ENCODE assay signal across 8 cellular contexts in the genomic region with DNA sequence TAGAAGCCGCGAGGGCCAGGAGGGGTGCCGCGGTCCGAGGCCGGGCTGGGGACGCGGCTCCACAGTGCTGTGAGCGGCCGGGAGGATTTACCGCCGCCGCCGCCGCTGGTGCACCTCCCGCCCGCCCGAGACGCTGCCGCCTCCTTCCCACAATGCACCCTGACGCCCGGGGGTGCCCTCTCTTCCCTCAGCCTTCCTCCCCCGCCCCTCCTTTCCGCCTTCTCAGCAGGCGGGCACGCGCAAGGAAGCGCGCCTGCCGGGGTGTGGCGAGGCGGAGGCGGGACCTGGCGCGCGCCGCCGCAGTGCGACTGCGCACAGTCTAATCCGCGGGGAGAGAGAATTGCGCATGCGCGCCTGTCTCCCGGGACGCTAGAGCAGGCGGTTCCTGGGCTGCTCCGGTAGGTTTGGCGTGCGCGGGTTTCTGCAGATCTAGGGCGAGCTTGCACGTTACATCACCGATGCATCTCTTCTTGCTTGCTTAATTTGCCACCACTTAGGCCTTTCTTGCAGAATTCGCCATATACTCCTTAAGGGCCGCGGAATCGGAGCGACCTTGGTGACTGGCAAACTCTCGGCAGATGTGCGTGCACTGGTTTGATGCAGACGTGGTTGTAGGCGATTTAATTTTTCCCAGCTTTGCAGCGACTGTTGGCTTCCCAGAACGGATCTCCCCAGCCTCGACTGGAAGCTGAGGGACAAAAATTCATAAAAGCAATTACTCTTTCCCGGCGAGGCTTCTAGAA. TPM values are rescaled to one million over a fixed set of nuclear protein-coding genes. Genes with fewer than 3 reads are reported as not detected.
DNase-seq lines count a peak whose midpoint lies in the region; ATAC-seq and TF ChIP-seq lines count a peak whose summit lies in the region.

TSS of gene GVQW3 (plus strand) at position 347 of the 743 bp plus-strand sequence. CDS start 506 bp downstream, outside the sequence.
A gene with protein sequence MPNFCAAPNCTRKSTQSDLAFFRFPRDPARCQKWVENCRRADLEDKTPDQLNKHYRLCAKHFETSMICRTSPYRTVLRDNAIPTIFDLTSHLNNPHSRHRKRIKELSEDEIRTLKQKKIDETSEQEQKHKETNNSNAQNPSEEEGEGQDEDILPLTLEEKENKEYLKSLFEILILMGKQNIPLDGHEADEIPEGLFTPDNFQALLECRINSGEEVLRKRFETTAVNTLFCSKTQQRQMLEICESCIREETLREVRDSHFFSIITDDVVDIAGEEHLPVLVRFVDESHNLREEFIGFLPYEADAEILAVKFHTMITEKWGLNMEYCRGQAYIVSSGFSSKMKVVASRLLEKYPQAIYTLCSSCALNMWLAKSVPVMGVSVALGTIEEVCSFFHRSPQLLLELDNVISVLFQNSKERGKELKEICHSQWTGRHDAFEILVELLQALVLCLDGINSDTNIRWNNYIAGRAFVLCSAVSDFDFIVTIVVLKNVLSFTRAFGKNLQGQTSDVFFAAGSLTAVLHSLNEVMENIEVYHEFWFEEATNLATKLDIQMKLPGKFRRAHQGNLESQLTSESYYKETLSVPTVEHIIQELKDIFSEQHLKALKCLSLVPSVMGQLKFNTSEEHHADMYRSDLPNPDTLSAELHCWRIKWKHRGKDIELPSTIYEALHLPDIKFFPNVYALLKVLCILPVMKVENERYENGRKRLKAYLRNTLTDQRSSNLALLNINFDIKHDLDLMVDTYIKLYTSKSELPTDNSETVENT (minus strand): TSS at position 156 of the 743 bp plus-strand sequence. CDS start 296 bp downstream, outside the sequence.

- CTCF ChIA-PET in GM10248 (lab: Yijun Ruan, JAX): no interaction called here
- CTCF ChIA-PET in activated naive CD4-positive, alpha-beta T cell treated with anti-CD3 and anti-CD28 coated beads, Interleukin-2, amount 10 ng/mL, durations not matched to agents 7 days and 5 days (lab: Charles Lee): interaction anchor here (1.1 to 1.2 kb wide), 2 partner anchors 16 to 39 kb away, joined by 3 to 4 read pairs; no protein-coding TSS in a partner anchor

- H3K27ac Mint-ChIP-seq in HFFc6: peak within 1 kb of the TSS; percentile 90
- peak within 1 kb of the TSS; percentile 96 for H3K27ac Mint-ChIP-seq in activated naive CD4-positive, alpha-beta T cell treated with anti-CD3 and anti-CD28 coated beads, Interleukin-2, amount 10 ng/mL, durations not matched to agents 7 days and 5 days

- no peaks in the 10 kb centered on the region for H3K9me3 Mint-ChIP-seq in HFFc6
- no peaks in the 10 kb centered on the region for H3K9me3 Mint-ChIP-seq in activated naive CD4-positive, alpha-beta T cell treated with anti-CD3 and anti-CD28 coated beads, Interleukin-2, amount 10 ng/mL, durations not matched to agents 7 days and 5 days

- peak; percentile 97 for ATAC-seq in omental fat pad (ENCODE audit: low FRiP score)

- H3K4me1 ChIP-seq in SJSA1 (replicated peaks): no peaks in the 10 kb centered on the region
- H3K4me1 ChIP-seq in testis: peaks cover 14% of the 10 kb centered on the region

- peaks cover 44% of the 10 kb centered on the region for H3K4me1 Mint-ChIP-seq in HFFc6 (ENCODE audit: low read depth)
- peaks cover 46% of the 10 kb centered on the region for H3K4me1 Mint-ChIP-seq in activated naive CD4-positive, alpha-beta T cell treated with anti-CD3 and anti-CD28 coated beads, Interleukin-2, amount 10 ng/mL, durations not matched to agents 7 days and 5 days

- H3K36me3 Mint-ChIP-seq in HFFc6 (ENCODE audit: low read depth): peaks cover 6% of the 10 kb centered on the region; the same call in 1 of the 2 replicates
- H3K36me3 Mint-ChIP-seq in activated naive CD4-positive, alpha-beta T cell treated with anti-CD3 and anti-CD28 coated beads, Interleukin-2, amount 10 ng/mL, durations not matched to agents 7 days and 5 days: peaks cover 8% of the 10 kb centered on the region

- H3K36me3 ChIP-seq in SJSA1: peaks cover 3% of the 10 kb centered on the region; the same call in 1 of the 2 replicates
- H3K36me3 ChIP-seq in testis (ENCODE audit: low read depth, missing control alignments): no peaks in the 10 kb centered on the region

- H3K4me3 ChIP-seq in SJSA1 (peak within 1 kb of the TSS; percentile 80), testis (peak within 1 kb of the TSS; percentile 85 to 94)

- H3K4me3 Mint-ChIP-seq in HFFc6: peak within 1 kb of the TSS; percentile 98
- H3K4me3 Mint-ChIP-seq in activated naive CD4-positive, alpha-beta T cell treated with anti-CD3 and anti-CD28 coated beads, Interleukin-2, amount 10 ng/mL, durations not matched to agents 7 days and 5 days: peak within 1 kb of the TSS; percentile 97

- peak; percentile 74 for TF ChIP-seq POLR2A in testis (IDR thresholded peaks at IDR 0.05)

- intact Hi-C loops in testis (cut with DNase I; ENCODE audit: low total_unique reads): no loop called here

- 0 to 1% methylated on average over 21 to 39 of the region's 69 CpGs for WGBS in testis, 2 donors

- H3K27ac ChIP-seq in SJSA1: no peak within 1 kb of the TSS; the same call in 1 of the 2 replicates
- peak within 1 kb of the TSS; percentile 60 to 87 for H3K27ac ChIP-seq in testis

- DNase-seq in GM10248 (ENCODE audit: extremely low spot score): peak; percentile 98
- DNase-seq in HFFc6: peak; percentile 95
- peak; percentile 96 for DNase-seq in MV-4-11 (lab: John Stamatoyannopoulos, UW)
- peak; percentile 91 to 94 for DNase-seq in SJSA1 (ENCODE audit: low read depth in 1 of 2, low spot score in 2 of 2)
- peak; percentile 97 for DNase-seq in activated naive CD4-positive, alpha-beta T cell treated with anti-CD3 and anti-CD28 coated beads, Interleukin-2, amount 10 ng/mL, durations not matched to agents 7 days and 5 days
- DNase-seq in glomerular endothelial cell (ENCODE audit: extremely low read depth, low read depth, low spot score): peak; percentile 63
- DNase-seq in omental fat pad (ENCODE audit: low spot score): peak; percentile 84
- DNase-seq in testis: peak; percentile 97

- POLR2A ChIA-PET in GM10248 (lab: Yijun Ruan, JAX): no interaction called here

- H3K9me3 ChIP-seq in SJSA1 (replicated peaks) (no peaks in the 10 kb centered on the region), testis (no peaks in the 10 kb centered on the region)

- TF ChIP-seq CTCF in GM10248 (IDR thresholded peaks at IDR 0.05; ENCODE audit: control extremely low read depth, extremely low read depth, low read depth, missing control alignments) (peak; percentile 58), HFFc6 (IDR thresholded peaks at IDR 0.05) (no peak), omental fat pad (IDR thresholded peaks at IDR 0.05) (no peak), testis (IDR thresholded peaks at IDR 0.05) (peak in 1 of 3 experiments; percentile 6)

- H3K27me3 ChIP-seq in SJSA1 (replicated peaks): no peaks in the 10 kb centered on the region
- H3K27me3 ChIP-seq in testis: no peaks in the 10 kb centered on the region

- H3K27me3 Mint-ChIP-seq in HFFc6 (ENCODE audit: insufficient read depth): no peaks in the 10 kb centered on the region; the same call in 1 of the 2 replicates
- H3K27me3 Mint-ChIP-seq in activated naive CD4-positive, alpha-beta T cell treated with anti-CD3 and anti-CD28 coated beads, Interleukin-2, amount 10 ng/mL, durations not matched to agents 7 days and 5 days: no peaks in the 10 kb centered on the region

RNA-seq across cellular contexts. Expression of gene GVQW3, which starts in this region (rescaled TPM):
- 1 to 10 TPM in 1 of 6 experiments, under 1 TPM in 5; 0.31 to 1.6 (median 0.69) TPM for total RNA-seq in HFFc6 (2021; fragmentation: NEBNext Ultra II Directional; extraction: Animal tissue kit (Norgen Biotek cat#: 25700))
- total RNA-seq in SJSA1 (2014; rRNA removed; shearing (Covaris generic)): 0.06 and 0.16 TPM in 2 replicates
- total RNA-seq in glomerular endothelial cell (0.53 and 1.3 TPM in 2 replicates), omental fat pad (1 to 10 TPM in 3 of 4 donors, under 1 TPM in 1; 0.96 to 2.0 (median 1.4) TPM), testis (1 to 10 TPM; 5.9 to 8.2 TPM)
- 11.0 TPM for polyA plus RNA-seq in testis (ENCODE audit: insufficient read depth, low read depth, low replicate concordance)

RNA-seq across cellular contexts. Expression of the second gene that starts in this region (rescaled TPM):
- 10 to 100 TPM; 32.7 to 42.2 (median 36.3) TPM for total RNA-seq in HFFc6 (2021; fragmentation: NEBNext Ultra II Directional; extraction: Animal tissue kit (Norgen Biotek cat#: 25700))
- total RNA-seq in SJSA1 (2014; rRNA removed; shearing (Covaris generic)): 27.2 and 47.1 TPM in 2 replicates
- total RNA-seq in glomerular endothelial cell: 20.9 and 25.3 TPM in 2 replicates
- 10 to 100 TPM; 35.4 to 59.9 (median 42.7) TPM for total RNA-seq in omental fat pad
- 10 to 100 TPM; 37.7 to 41.0 TPM for total RNA-seq in testis
- 39.8 TPM for polyA plus RNA-seq in testis (ENCODE audit: insufficient read depth, low read depth, low replicate concordance)
